24 cellular contexts compared by ENCODE assay signal in the genomic region with DNA sequence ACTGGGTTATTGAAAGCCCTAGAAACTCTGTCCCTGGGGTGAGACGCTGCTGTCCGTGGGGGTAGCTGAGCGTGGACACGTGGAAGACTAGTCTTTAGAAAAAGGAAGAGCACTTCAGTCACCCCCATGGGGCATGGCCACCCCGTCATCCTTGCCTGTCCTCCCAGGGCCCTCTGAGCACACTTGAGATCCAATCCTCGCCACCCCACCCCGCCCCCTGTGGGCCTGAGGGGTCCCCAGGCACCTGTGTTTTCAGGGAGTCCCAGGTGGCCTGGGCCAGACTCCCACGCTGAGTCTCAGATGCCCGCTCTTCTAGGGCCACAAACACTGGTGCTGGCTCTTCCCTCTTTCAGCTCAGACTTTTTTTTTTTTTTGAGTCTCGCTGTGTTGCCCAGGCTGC. TPM values are rescaled to one million over a fixed set of nuclear protein-coding genes. Genes with fewer than 3 reads are reported as not detected.
DNase-seq lines count a peak whose midpoint lies in the region; ATAC-seq and TF ChIP-seq lines count a peak whose summit lies in the region.
"Had no signal": no experiment of that assay in that cellular context is flagged by ENCODE, and none has a peak within 500 bp of the region (broad histone marks: within the 10 kb centered on the region; RNA-seq: fewer than 3 reads in every experiment).

No MANE protein-coding gene starts in this region.

- H3K9me2 ChIP-seq in PC-9 (ENCODE audit: insufficient read depth) = no peaks in the 10 kb centered on the region

- CTCF ChIA-PET in MCF 10A (lab: Yijun Ruan, JAX) = interaction anchor here (0.6 kb wide), 1 partner anchor 1752 kb away, joined by 5 read pairs; no protein-coding TSS in a partner anchor
- CTCF ChIA-PET in PC-9 (lab: Charles Lee) = no interaction called here

- H3K27ac ChIP-seq in breast epithelium (peak overlapping the region in 1 of 2 donors; percentile 3), PC-9 (no peak overlapping the region)
- H3K27ac ChIP-seq: A549, colonic mucosa, KMS-11, SJCRH30 had no signal

- DNase-seq in MCF 10A (ENCODE audit: unreplicated experiment) (no peak), breast epithelium (ENCODE audit: low spot score in 2 of 2) (no peak), mesothelial cell of epicardium (ENCODE audit: low spot score in 2 of 2, unreplicated experiment in 2 of 2) (no peak), inferior parietal cortex (ENCODE audit: extremely low spot score) (no peak), PC-9 (no peak), mesenteric fat pad (ENCODE audit: low spot score) (no peak)
- no peak for DNase-seq in activated T-helper 1 cell treated with anti-CD3 and anti-CD28 coated beads, Interleukin-12 subunit alpha, Interleukin-12 subunit beta, Interleukin-2, Interleukin-4 antibody, amounts not matched to agents 30 ng/mL and 10 ng/mL and 1 ng/mL, durations not matched to agents 14 hours and 24 hours and 36 hours (ENCODE audit: low spot score)
- DNase-seq: activated CD4-positive, alpha-beta T cell treated with anti-CD3 and anti-CD28 coated beads, Interleukin-2, amount 50 U/mL, for 1 hour; activated CD8-positive, alpha-beta memory T cell treated with anti-CD3 and anti-CD28 coated beads, Interleukin-2, amount 50 U/mL, for 48 hours; activated naive CD4-positive, alpha-beta T cell treated with Interleukin-2 at 50 U/mL for 16 hours; colonic mucosa; DND-41; NCI-H1048; NCI-H2029 treated with DMSO at 0.1 percent for 48 hours; SJCRH30; stimulated activated CD4-positive, alpha-beta T cell treated with anti-CD3 and anti-CD28 coated beads, Interleukin-4, amount 100 ng/mL, for 24 hours had no signal

- H3K4me1 ChIP-seq in breast epithelium (peaks cover 0 to 4% of the 10 kb centered on the region in 2 donors), PC-9 (replicated peaks; ENCODE audit: insufficient read depth) (0 out of 2 replicates have a peak, but pooled peaks cover 5% of the 10 kb centered on the region)
- H3K4me1 ChIP-seq: SJCRH30 had no signal

- TF ChIP-seq CTCF in MCF 10A (IDR thresholded peaks at IDR 0.05; ENCODE audit: unreplicated experiment) (no peak), breast epithelium (IDR thresholded peaks at IDR 0.05) (no peak), mesothelial cell of epicardium (IDR thresholded peaks at IDR 0.05; ENCODE audit: unreplicated experiment) (no peak), PC-9 (conservative IDR thresholded peaks at IDR 0.05) (no peak)

- no peak overlapping the region for H2AFZ ChIP-seq in PC-9

- H3K4me3 ChIP-seq in breast epithelium = no peak overlapping the region
- H3K4me3 ChIP-seq in PC-9 = no peak overlapping the region
- H3K4me3 ChIP-seq: A549, colonic mucosa, mucosa of descending colon, SJCRH30 had no signal

- H3K4me3 Mint-ChIP-seq in MCF 10A (ENCODE audit: unreplicated experiment) (peak overlapping the region; percentile 56), mesothelial cell of epicardium (peak overlapping the region; percentile 44)
- H3K4me3 Mint-ChIP-seq in activated T-helper 1 cell treated with anti-CD3 and anti-CD28 coated beads, Interleukin-12 subunit alpha, Interleukin-12 subunit beta, Interleukin-2, Interleukin-4 antibody, amounts not matched to agents 30 ng/mL and 10 ng/mL and 1 ng/mL, durations not matched to agents 14 hours and 24 hours and 36 hours = peak overlapping the region; percentile 47
- H3K4me3 Mint-ChIP-seq: T-helper 1 cell treated with Interleukin-12 subunit alpha and Interleukin-12 subunit beta and Interleukin-4 antibody, amounts not matched to agents 30 μg/mL and 1 μg/mL, for 36 hours had no signal

- H3K27me3 Mint-ChIP-seq in MCF 10A (ENCODE audit: insufficient read depth, unreplicated experiment) = no peaks in the 10 kb centered on the region
- H3K27me3 Mint-ChIP-seq in activated T-helper 1 cell treated with anti-CD3 and anti-CD28 coated beads, Interleukin-12 subunit alpha, Interleukin-12 subunit beta, Interleukin-2, Interleukin-4 antibody, amounts not matched to agents 30 ng/mL and 10 ng/mL and 1 ng/mL, durations not matched to agents 14 hours and 24 hours and 36 hours (ENCODE audit: insufficient read depth) = peaks cover 34% of the 10 kb centered on the region
- peaks cover 29% of the 10 kb centered on the region for H3K27me3 Mint-ChIP-seq in mesothelial cell of epicardium (ENCODE audit: low read depth)

- H3K36me3 Mint-ChIP-seq in MCF 10A (ENCODE audit: insufficient read depth, unreplicated experiment) (peaks cover 19% of the 10 kb centered on the region), mesothelial cell of epicardium (peaks cover 7% of the 10 kb centered on the region)
- no peaks in the 10 kb centered on the region for H3K36me3 Mint-ChIP-seq in activated T-helper 1 cell treated with anti-CD3 and anti-CD28 coated beads, Interleukin-12 subunit alpha, Interleukin-12 subunit beta, Interleukin-2, Interleukin-4 antibody, amounts not matched to agents 30 ng/mL and 10 ng/mL and 1 ng/mL, durations not matched to agents 14 hours and 24 hours and 36 hours (ENCODE audit: low read depth)

- no peaks in the 10 kb centered on the region; the same call in 1 of the 2 replicates for H3F3A ChIP-seq in PC-9 (ENCODE audit: insufficient read depth, low read depth)

- no peaks in the 10 kb centered on the region for H3K36me3 ChIP-seq in breast epithelium
- H3K36me3 ChIP-seq in PC-9 (ENCODE audit: low read depth) = no peaks in the 10 kb centered on the region
- H3K36me3 ChIP-seq: colonic mucosa, SJCRH30 had no signal

- peaks cover 4 to 5% of the 10 kb centered on the region in 2 donors for H3K27me3 ChIP-seq in breast epithelium
- no peaks in the 10 kb centered on the region for H3K27me3 ChIP-seq in PC-9 (ENCODE audit: insufficient read depth, low read depth)
- H3K27me3 ChIP-seq: colonic mucosa had no signal

- H4K20me1 ChIP-seq in PC-9 (ENCODE audit: insufficient read depth) = no peaks in the 10 kb centered on the region

- peaks cover 11% of the 10 kb centered on the region for H3K79me2 ChIP-seq in PC-9 (ENCODE audit: low read depth)

- H3K27ac Mint-ChIP-seq in MCF 10A (ENCODE audit: low read depth, unreplicated experiment) (peak overlapping the region; percentile 44), mesothelial cell of epicardium (peak overlapping the region; percentile 13)
- peak overlapping the region; percentile 44 for H3K27ac Mint-ChIP-seq in activated T-helper 1 cell treated with anti-CD3 and anti-CD28 coated beads, Interleukin-12 subunit alpha, Interleukin-12 subunit beta, Interleukin-2, Interleukin-4 antibody, amounts not matched to agents 30 ng/mL and 10 ng/mL and 1 ng/mL, durations not matched to agents 14 hours and 24 hours and 36 hours
- H3K27ac Mint-ChIP-seq: T-helper 1 cell treated with Interleukin-12 subunit alpha and Interleukin-12 subunit beta and Interleukin-4 antibody, amounts not matched to agents 30 μg/mL and 1 μg/mL, for 36 hours had no signal

- H3K9me3 ChIP-seq in breast epithelium (no peaks in the 10 kb centered on the region), PC-9 (ENCODE audit: insufficient read depth, low read depth) (no peaks in the 10 kb centered on the region)
- H3K9me3 ChIP-seq: A549, colonic mucosa, mucosa of descending colon, SJCRH30 had no signal

- no peak for ATAC-seq in HG03520 (IDR thresholded peaks at IDR 0.05; ENCODE audit: unreplicated experiment)
- ATAC-seq: A549, left lobe of liver, mucosa of descending colon had no signal

- no peaks in the 10 kb centered on the region for H3K9me3 Mint-ChIP-seq in MCF 10A (ENCODE audit: unreplicated experiment)
- H3K9me3 Mint-ChIP-seq in activated T-helper 1 cell treated with anti-CD3 and anti-CD28 coated beads, Interleukin-12 subunit alpha, Interleukin-12 subunit beta, Interleukin-2, Interleukin-4 antibody, amounts not matched to agents 30 ng/mL and 10 ng/mL and 1 ng/mL, durations not matched to agents 14 hours and 24 hours and 36 hours = no peaks in the 10 kb centered on the region
- H3K9me3 Mint-ChIP-seq in mesothelial cell of epicardium = no peaks in the 10 kb centered on the region
- H3K9me3 Mint-ChIP-seq: T-helper 1 cell treated with Interleukin-12 subunit alpha and Interleukin-12 subunit beta and Interleukin-4 antibody, amounts not matched to agents 30 μg/mL and 1 μg/mL, for 36 hours had no signal

- no TSS peak for BruUV-seq in MCF 10A (replicated peaks; lab: Mats Ljungman, UMichigan)
- BruUV-seq in PC-9 (replicated peaks; lab: Mats Ljungman, UMichigan) = no TSS peak

- POLR2A ChIA-PET in MCF 10A (lab: Yijun Ruan, JAX) (no interaction called here), PC-9 (lab: Charles Lee; ENCODE audit: unreplicated experiment) (no interaction called here)

- H3K4me1 Mint-ChIP-seq in MCF 10A (ENCODE audit: insufficient read depth, unreplicated experiment) (peaks cover 11% of the 10 kb centered on the region), mesothelial cell of epicardium (peaks cover 15% of the 10 kb centered on the region)
- peaks cover 8% of the 10 kb centered on the region for H3K4me1 Mint-ChIP-seq in activated T-helper 1 cell treated with anti-CD3 and anti-CD28 coated beads, Interleukin-12 subunit alpha, Interleukin-12 subunit beta, Interleukin-2, Interleukin-4 antibody, amounts not matched to agents 30 ng/mL and 10 ng/mL and 1 ng/mL, durations not matched to agents 14 hours and 24 hours and 36 hours (ENCODE audit: low read depth)

- intact Hi-C loops in MCF 10A (cut with micrococcal nuclease) = no loop called here
- intact Hi-C loops in breast epithelium (cut with DNase I; ENCODE audit: low total_unique reads) = loop anchor here (10.0 kb wide), 1 partner anchor 552 kb away; no protein-coding TSS in a partner anchor
- intact Hi-C loops in activated T-helper 1 cell treated with anti-CD3 and anti-CD28 coated beads, Interleukin-12 subunit alpha, Interleukin-12 subunit beta, Interleukin-2, Interleukin-4 antibody, amounts not matched to agents 30 ng/mL and 10 ng/mL and 1 ng/mL, durations not matched to agents 14 hours and 24 hours and 36 hours (cut with micrococcal nuclease) = no loop called here
- intact Hi-C loops in PC-9 (cut with micrococcal nuclease; ENCODE audit: unreplicated experiment) = no loop called here

- TF ChIP-seq POLR2A in breast epithelium (IDR thresholded peaks at IDR 0.05) = no peak

- no peak overlapping the region for H3K4me2 ChIP-seq in PC-9
- H3K4me2 ChIP-seq: A549, KMS-11 had no signal

RNA-seq across cellular contexts. Expression of a gene that starts 2.5 kb away (rescaled TPM):
- total RNA-seq in MCF 10A (2022) (20.3 and 24.9 TPM in 2 replicates), breast epithelium (10 to 100 TPM in 2 of 3 donors, under 1 TPM in 1; 0.64 to 17.9 (median 12.5) TPM), mesothelial cell of epicardium (53.0 to 55.5 TPM (median 54.5 TPM) in 3 replicates), PC-9 (2021) (36.0 and 36.2 TPM in 2 replicates), mesenteric fat pad (1.4 TPM)
- total RNA-seq in activated T-helper 1 cell treated with anti-CD3 and anti-CD28 coated beads, Interleukin-12 subunit alpha, Interleukin-12 subunit beta, Interleukin-2, Interleukin-4 antibody, amounts not matched to agents 30 ng/mL and 10 ng/mL and 1 ng/mL, durations not matched to agents 14 hours and 24 hours and 36 hours = 4.1 TPM in 2 replicates

RNA-seq across cellular contexts. Expression of a gene that starts 33.6 kb away (rescaled TPM):
- total RNA-seq in MCF 10A (2022) (not detected in 2 replicates), breast epithelium (not detected), mesothelial cell of epicardium (0.09 to 0.16 TPM (median 0.14 TPM) in 3 replicates), PC-9 (2021) (not detected in 2 replicates), mesenteric fat pad (not detected)
- 0.26 TPM in 1 of 2 replicates, not detected in the other for total RNA-seq in activated T-helper 1 cell treated with anti-CD3 and anti-CD28 coated beads, Interleukin-12 subunit alpha, Interleukin-12 subunit beta, Interleukin-2, Interleukin-4 antibody, amounts not matched to agents 30 ng/mL and 10 ng/mL and 1 ng/mL, durations not matched to agents 14 hours and 24 hours and 36 hours
- total RNA-seq: fibroblast of lung, HT-29, left lobe of liver, mucosa of descending colon, SJCRH30 had no signal

RNA-seq across cellular contexts. Expression of a gene that starts 49.2 kb away (rescaled TPM):
- total RNA-seq in MCF 10A (2022) = not detected in 2 replicates
- total RNA-seq in breast epithelium = under 1 TPM in 2 of 3 donors, not detected in 1; 0.29 to 0.98 TPM
- not detected in 2 replicates for total RNA-seq in activated T-helper 1 cell treated with anti-CD3 and anti-CD28 coated beads, Interleukin-12 subunit alpha, Interleukin-12 subunit beta, Interleukin-2, Interleukin-4 antibody, amounts not matched to agents 30 ng/mL and 10 ng/mL and 1 ng/mL, durations not matched to agents 14 hours and 24 hours and 36 hours
- total RNA-seq in mesothelial cell of epicardium = 0.16 to 0.42 TPM (median 0.18 TPM) in 3 replicates
- total RNA-seq in PC-9 (2021) = 2.8 and 3.0 TPM in 2 replicates
- total RNA-seq in mesenteric fat pad = not detected
- total RNA-seq: fibroblast of lung, HT-29, SJCRH30 had no signal
